2 cellular contexts compared by ENCODE assay signal in the genomic region with DNA sequence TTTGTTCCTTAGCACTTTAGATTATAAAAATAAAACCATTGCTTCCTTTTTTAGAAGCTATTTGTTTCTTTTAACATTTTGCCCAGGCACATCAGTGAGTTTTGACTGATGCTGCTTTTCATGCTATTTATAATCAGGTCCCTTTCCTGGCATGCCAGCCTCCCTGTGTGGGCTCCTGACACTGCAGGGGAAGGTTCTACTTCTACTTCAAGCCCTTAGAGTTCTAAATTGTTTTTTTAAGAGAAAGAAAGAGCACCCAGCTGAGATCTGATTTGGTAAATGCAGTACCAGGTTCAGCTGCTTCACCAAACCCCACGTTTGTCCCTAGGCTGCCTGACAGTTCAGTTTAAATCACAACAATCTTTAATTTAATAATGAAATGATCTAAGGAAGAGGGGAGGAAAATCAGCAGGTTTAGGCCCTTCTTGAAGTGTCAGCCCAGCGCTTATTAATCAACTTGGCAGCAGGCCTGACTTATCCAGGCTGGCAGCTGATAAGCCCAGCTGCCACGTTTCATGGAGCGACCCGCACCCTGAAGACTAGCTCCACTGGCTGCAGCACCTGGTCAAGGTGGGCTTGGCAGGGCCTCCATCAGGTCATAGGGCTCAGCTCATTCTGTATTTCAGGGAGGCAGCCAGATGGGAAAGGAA.
TF ChIP-seq lines count a peak whose summit lies in the region.

No MANE protein-coding gene starts in this region.

TF ChIP-seq in GM23338, 12 proteins besides CTCF, POLR2A, EP300 and RAD21 (continues in another document):
- TF ChIP-seq, protein P1, sequence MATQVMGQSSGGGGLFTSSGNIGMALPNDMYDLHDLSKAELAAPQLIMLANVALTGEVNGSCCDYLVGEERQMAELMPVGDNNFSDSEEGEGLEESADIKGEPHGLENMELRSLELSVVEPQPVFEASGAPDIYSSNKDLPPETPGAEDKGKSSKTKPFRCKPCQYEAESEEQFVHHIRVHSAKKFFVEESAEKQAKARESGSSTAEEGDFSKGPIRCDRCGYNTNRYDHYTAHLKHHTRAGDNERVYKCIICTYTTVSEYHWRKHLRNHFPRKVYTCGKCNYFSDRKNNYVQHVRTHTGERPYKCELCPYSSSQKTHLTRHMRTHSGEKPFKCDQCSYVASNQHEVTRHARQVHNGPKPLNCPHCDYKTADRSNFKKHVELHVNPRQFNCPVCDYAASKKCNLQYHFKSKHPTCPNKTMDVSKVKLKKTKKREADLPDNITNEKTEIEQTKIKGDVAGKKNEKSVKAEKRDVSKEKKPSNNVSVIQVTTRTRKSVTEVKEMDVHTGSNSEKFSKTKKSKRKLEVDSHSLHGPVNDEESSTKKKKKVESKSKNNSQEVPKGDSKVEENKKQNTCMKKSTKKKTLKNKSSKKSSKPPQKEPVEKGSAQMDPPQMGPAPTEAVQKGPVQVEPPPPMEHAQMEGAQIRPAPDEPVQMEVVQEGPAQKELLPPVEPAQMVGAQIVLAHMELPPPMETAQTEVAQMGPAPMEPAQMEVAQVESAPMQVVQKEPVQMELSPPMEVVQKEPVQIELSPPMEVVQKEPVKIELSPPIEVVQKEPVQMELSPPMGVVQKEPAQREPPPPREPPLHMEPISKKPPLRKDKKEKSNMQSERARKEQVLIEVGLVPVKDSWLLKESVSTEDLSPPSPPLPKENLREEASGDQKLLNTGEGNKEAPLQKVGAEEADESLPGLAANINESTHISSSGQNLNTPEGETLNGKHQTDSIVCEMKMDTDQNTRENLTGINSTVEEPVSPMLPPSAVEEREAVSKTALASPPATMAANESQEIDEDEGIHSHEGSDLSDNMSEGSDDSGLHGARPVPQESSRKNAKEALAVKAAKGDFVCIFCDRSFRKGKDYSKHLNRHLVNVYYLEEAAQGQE (IDR thresholded peaks at IDR 0.05; ENCODE audit: unreplicated experiment) = no peak
- TF ChIP-seq STAT1 (IDR thresholded peaks at IDR 0.05; ENCODE audit: unreplicated experiment) (no peak), POLR2AphosphoS5 (IDR thresholded peaks at IDR 0.05; ENCODE audit: low read depth) (no peak), JUNB (IDR thresholded peaks at IDR 0.05; ENCODE audit: unreplicated experiment) (no peak), EZH2phosphoT487 (IDR thresholded peaks at IDR 0.05; ENCODE audit: unreplicated experiment) (no peak), CREB1 (CRISPR knock-in tag; IDR thresholded peaks at IDR 0.05; ENCODE audit: low read depth) (no peak), NANOG (IDR thresholded peaks at IDR 0.05; ENCODE audit: borderline replicate concordance) (no peak), ZNF331 (CRISPR knock-in tag; IDR thresholded peaks at IDR 0.05; ENCODE audit: low read depth) (no peak), ZNF114 (CRISPR knock-in tag; IDR thresholded peaks at IDR 0.05) (no peak)
- TF ChIP-seq, protein P2, sequence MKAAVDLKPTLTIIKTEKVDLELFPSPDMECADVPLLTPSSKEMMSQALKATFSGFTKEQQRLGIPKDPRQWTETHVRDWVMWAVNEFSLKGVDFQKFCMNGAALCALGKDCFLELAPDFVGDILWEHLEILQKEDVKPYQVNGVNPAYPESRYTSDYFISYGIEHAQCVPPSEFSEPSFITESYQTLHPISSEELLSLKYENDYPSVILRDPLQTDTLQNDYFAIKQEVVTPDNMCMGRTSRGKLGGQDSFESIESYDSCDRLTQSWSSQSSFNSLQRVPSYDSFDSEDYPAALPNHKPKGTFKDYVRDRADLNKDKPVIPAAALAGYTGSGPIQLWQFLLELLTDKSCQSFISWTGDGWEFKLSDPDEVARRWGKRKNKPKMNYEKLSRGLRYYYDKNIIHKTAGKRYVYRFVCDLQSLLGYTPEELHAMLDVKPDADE (IDR thresholded peaks at IDR 0.05) = no peak

TF ChIP-seq in H1, 55 proteins besides CTCF, POLR2A, EP300 and RAD21:
- TF ChIP-seq HDAC2 (IDR thresholded peaks at IDR 0.05; ENCODE audit: borderline replicate concordance in 1 of 2, low read depth in 2 of 2, low read length in 2 of 2) (no peak), TEAD4 (IDR thresholded peaks at IDR 0.05; ENCODE audit: low read depth, low read length) (no peak), POLR2AphosphoS5 (IDR thresholded peaks at IDR 0.05; ENCODE audit: low read depth, low read length) (no peak), FOSL1 (IDR thresholded peaks at IDR 0.05; ENCODE audit: insufficient read depth, low read depth, low read length) (no peak), SAP30 (IDR thresholded peaks at IDR 0.05; ENCODE audit: insufficient read depth, insufficient replicate concordance, low read length) (no peak), GABPA (IDR thresholded peaks at IDR 0.05; ENCODE audit: borderline replicate concordance, insufficient read depth, low read length) (no peak), SIN3A (conservative IDR thresholded peaks at IDR 0.05 in 1 of 2, IDR thresholded peaks at IDR 0.05 in 1 of 2; ENCODE audit: low read depth in 1 of 2, low read length in 2 of 2) (no peak), PHF8 (conservative IDR thresholded peaks at IDR 0.05; ENCODE audit: low read depth, low read length) (no peak), GTF2F1 (IDR thresholded peaks at IDR 0.05; ENCODE audit: borderline replicate concordance, low read depth, low read length) (no peak), EGR1 (IDR thresholded peaks at IDR 0.05; ENCODE audit: borderline replicate concordance, low read depth, low read length) (no peak), CHD1 (IDR thresholded peaks at IDR 0.05; ENCODE audit: low read depth, low read length) (no peak)
- TF ChIP-seq, protein P3, sequence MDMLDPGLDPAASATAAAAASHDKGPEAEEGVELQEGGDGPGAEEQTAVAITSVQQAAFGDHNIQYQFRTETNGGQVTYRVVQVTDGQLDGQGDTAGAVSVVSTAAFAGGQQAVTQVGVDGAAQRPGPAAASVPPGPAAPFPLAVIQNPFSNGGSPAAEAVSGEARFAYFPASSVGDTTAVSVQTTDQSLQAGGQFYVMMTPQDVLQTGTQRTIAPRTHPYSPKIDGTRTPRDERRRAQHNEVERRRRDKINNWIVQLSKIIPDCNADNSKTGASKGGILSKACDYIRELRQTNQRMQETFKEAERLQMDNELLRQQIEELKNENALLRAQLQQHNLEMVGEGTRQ (IDR thresholded peaks at IDR 0.05; ENCODE audit: low read length) = no peak
TF ChIP-seq in H1: peak in this region for 0.
